In the genomic region with DNA sequence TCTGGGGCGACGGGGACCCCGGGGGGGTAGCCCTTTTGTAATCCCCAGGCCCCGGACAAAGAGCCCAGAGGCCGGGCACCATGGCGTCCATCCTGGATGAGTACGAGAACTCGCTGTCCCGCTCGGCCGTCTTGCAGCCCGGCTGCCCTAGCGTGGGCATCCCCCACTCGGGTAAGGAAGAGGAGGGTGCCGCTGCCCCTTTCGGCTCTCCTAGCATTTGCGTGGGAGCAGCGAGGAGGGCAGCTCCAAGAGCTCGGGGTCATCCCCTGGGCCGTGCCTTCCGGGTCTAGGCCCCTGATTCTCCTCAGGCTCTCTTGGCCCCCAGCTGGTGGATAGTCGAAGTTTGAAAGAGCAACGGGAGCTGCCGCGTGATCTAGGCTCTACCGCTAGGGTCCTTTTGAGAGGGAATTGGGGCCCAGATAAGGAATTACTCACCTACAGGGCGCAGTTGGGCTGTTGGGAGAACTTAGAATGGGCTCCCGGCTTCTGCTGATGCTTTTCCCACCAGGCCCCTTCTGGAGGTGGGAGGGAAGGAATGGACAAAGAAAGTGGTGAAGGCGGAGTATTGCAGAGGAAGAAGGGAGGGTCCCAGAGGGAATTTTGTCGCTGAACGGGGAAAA, we compare ENCODE assay signal across 8 cellular contexts. TPM values are rescaled to one million over a fixed set of nuclear protein-coding genes. Genes with fewer than 3 reads are reported as not detected.
DNase-seq lines count a peak whose midpoint lies in the region; ATAC-seq and TF ChIP-seq lines count a peak whose summit lies in the region.

No MANE protein-coding gene starts in this region.

- H3K4me1 ChIP-seq in HCT116 (ENCODE audit: control insufficient read depth in 1 of 2, insufficient read depth in 2 of 2, low read length in 2 of 2) (peaks cover 7 to 26% of the 10 kb centered on the region in 2 experiments; a peak in 3 of 4 replicates), mesenchymal stem cell (ENCODE audit: control insufficient read depth, insufficient read depth, low read depth, low read length) (peaks cover 12% of the 10 kb centered on the region)
- H3K4me1 ChIP-seq in effector memory CD4-positive, alpha-beta T cell (ENCODE audit: control insufficient read depth, insufficient read depth, low read length, poor library complexity, severe bottlenecking), result peaks cover 19% of the 10 kb centered on the region

- H3K14ac ChIP-seq in mesenchymal stem cell (ENCODE audit: low read length in 2 of 2), result peak overlapping the region in 1 of 2 experiments; percentile 94

- H2AFZ ChIP-seq in HCT116 (ENCODE audit: low read depth, low read length, poor library complexity, severe bottlenecking) (no peak overlapping the region), mesenchymal stem cell (ENCODE audit: low read depth, low read length) (peak overlapping the region; percentile 72)

- H3K9me2 ChIP-seq in HCT116 (ENCODE audit: insufficient read depth), result no peaks in the 10 kb centered on the region

- peak; percentile 60 for DNase-seq in HCT116 (ENCODE audit: low read depth, low spot score)
- DNase-seq in NCI-H460 (ENCODE audit: extremely low read depth, low read depth), result peak; percentile 36
- peak; percentile 46 to 56 for DNase-seq in activated CD4-positive, alpha-beta T cell treated with anti-CD3 and anti-CD28 coated beads, Interleukin-2, amount 50 U/mL, for 4 hours
- peak; percentile 29 to 54 (median 34) for DNase-seq in effector memory CD4-positive, alpha-beta T cell
- peak; percentile 92 for DNase-seq in mesenchymal stem cell
- DNase-seq in stromal cell of bone marrow (ENCODE audit: low read depth), result peak; percentile 65

- peak; percentile 68 for ATAC-seq in HCT116
- no peak for ATAC-seq in GM18873 (IDR thresholded peaks at IDR 0.05; ENCODE audit: low FRiP score, unreplicated experiment)

- H3K4me3 ChIP-seq in GM08714 (ENCODE audit: low read length) (peak overlapping the region; percentile 82), HCT116 (replicated peaks in 1 of 2; ENCODE audit: low read depth in 1 of 2, low read length in 2 of 2) (peak overlapping the region; percentile 94), mesenchymal stem cell (ENCODE audit: insufficient read depth in 1 of 2, low read depth in 1 of 2, low read length in 2 of 2) (peak overlapping the region; percentile 92)
- peak overlapping the region; percentile 97 for H3K4me3 ChIP-seq in effector memory CD4-positive, alpha-beta T cell (ENCODE audit: insufficient read depth, low read depth, low read length, poor library complexity, severe bottlenecking)

- peak overlapping the region; percentile 95 for H4K8ac ChIP-seq in mesenchymal stem cell (ENCODE audit: low read length)

- no peak overlapping the region for H3K23ac ChIP-seq in mesenchymal stem cell (ENCODE audit: low read length in 2 of 2)

- peak; percentile 20 to 69 (median 61); a peak in 4 of 6 replicates for TF ChIP-seq CTCF in HCT116 (IDR thresholded peaks at IDR 0.05 in 2 of 3, conservative IDR thresholded peaks at IDR 0.05 in 1 of 3; ENCODE audit: borderline replicate concordance in 1 of 3, insufficient read depth in 1 of 3, low read depth in 2 of 3, low read length in 2 of 3)

- TF ChIP-seq RAD21 in HCT116 (IDR thresholded peaks at IDR 0.05; ENCODE audit: low read depth), result peak; percentile 11; the same call in 1 of the 2 replicates

- no peak overlapping the region for H2BK120ac ChIP-seq in mesenchymal stem cell (ENCODE audit: low read depth, low read length)

- peak overlapping the region; percentile 85 for H4K91ac ChIP-seq in mesenchymal stem cell (ENCODE audit: low read length)

- peak overlapping the region; percentile 36 to 91 for H3K4ac ChIP-seq in mesenchymal stem cell (ENCODE audit: low read depth in 1 of 2, low read length in 2 of 2)

- peak overlapping the region; percentile 4 to 94 for H3K18ac ChIP-seq in mesenchymal stem cell (ENCODE audit: low read depth in 1 of 2, low read length in 2 of 2)

- peak overlapping the region; percentile 97 for H3K4me2 ChIP-seq in HCT116 (ENCODE audit: low read length)
- peak overlapping the region; percentile 64 for H3K4me2 ChIP-seq in mesenchymal stem cell (ENCODE audit: low read length, poor library complexity, severe bottlenecking)

- CTCF ChIA-PET in HCT116 (lab: Charles Lee), result interaction anchor here (0.7 to 5.4 kb wide), 36 partner anchors 9 to 1209 kb away, joined by 3 to 166 read pairs (median 5); partner anchors contain the start of genes DLL4, GCHFR, RHOV and SPINT1

- H3K27me3 ChIP-seq in HCT116 (ENCODE audit: insufficient read depth, low read length), result no peaks in the 10 kb centered on the region
- no peaks in the 10 kb centered on the region for H3K27me3 ChIP-seq in effector memory CD4-positive, alpha-beta T cell (replicated peaks; ENCODE audit: control insufficient read depth, insufficient read depth, low read length, poor library complexity, severe bottlenecking)
- peaks cover 0 to 6% of the 10 kb centered on the region in 2 experiments for H3K27me3 ChIP-seq in mesenchymal stem cell (ENCODE audit: control insufficient read depth in 1 of 2, insufficient read depth in 1 of 2, low read length in 2 of 2)

- H3K79me1 ChIP-seq in mesenchymal stem cell (replicated peaks; ENCODE audit: low read length, poor library complexity, severe bottlenecking), result peaks cover 16% of the 10 kb centered on the region

- intact Hi-C loops in HCT116 (cut with micrococcal nuclease), result loop anchor here (1.0 to 5.0 kb wide), 4 partner anchors 37 to 302 kb away; partner anchors contain the start of gene KNL1

- H4K20me1 ChIP-seq in HCT116 (ENCODE audit: insufficient read depth), result no peaks in the 10 kb centered on the region

- TSS peak; percentile 82 for BruUV-seq in HCT116 (replicated peaks; lab: Mats Ljungman, UMichigan)

- POLR2A ChIA-PET in HCT116 (lab: Charles Lee), result interaction anchor here (0.8 to 2.4 kb wide), 11 partner anchors 8 to 305 kb away, joined by 3 to 34 read pairs (median 3); partner anchors contain the start of genes CHAC1, DLL4 and RHOV

- no peaks in the 10 kb centered on the region for H3K9me3 ChIP-seq in HCT116 (ENCODE audit: control insufficient read depth in 1 of 2, insufficient read depth in 1 of 2, low read depth in 1 of 2, low read length in 2 of 2)
- no peaks in the 10 kb centered on the region for H3K9me3 ChIP-seq in effector memory CD4-positive, alpha-beta T cell (ENCODE audit: control insufficient read depth, low read length)
- H3K9me3 ChIP-seq in mesenchymal stem cell (ENCODE audit: control insufficient read depth, low read length), result no peaks in the 10 kb centered on the region

- TF ChIP-seq POLR2A in HCT116 (IDR thresholded peaks at IDR 0.05; ENCODE audit: borderline replicate concordance, extremely low read depth, insufficient read depth, insufficient read length), result no peak

- peaks cover 21% of the 10 kb centered on the region for H3K79me2 ChIP-seq in HCT116 (ENCODE audit: insufficient read depth, low read length)

- peak overlapping the region; percentile 60 for H2BK5ac ChIP-seq in mesenchymal stem cell (ENCODE audit: low read depth, low read length, poor library complexity, severe bottlenecking)

- H2AK5ac ChIP-seq in mesenchymal stem cell (ENCODE audit: low read length, severe bottlenecking), result peak overlapping the region; percentile 3

- peak overlapping the region; percentile 76 for H3K9ac ChIP-seq in HCT116 (ENCODE audit: low read length)
- H3K9ac ChIP-seq in mesenchymal stem cell (ENCODE audit: low read length), result peak overlapping the region; percentile 99

- RAD21 ChIA-PET in HCT116 (lab: Charles Lee; ENCODE audit: low non-redundant PET in 1 of 2, low total read pairs in 2 of 2, uncharacterized antibody in 2 of 2, unreplicated experiment in 2 of 2), result interaction anchor here (0.5 to 2.4 kb wide), 7 partner anchors 11 to 305 kb away, joined by 3 to 21 read pairs (median 6); no protein-coding TSS in a partner anchor

- 2% methylated on average over 31 of the region's 31 CpGs for WGBS in mesenchymal stem cell

- H2BK12ac ChIP-seq in mesenchymal stem cell (ENCODE audit: low read length in 2 of 2), result peak overlapping the region in 1 of 2 experiments; percentile 15

- H3K27ac ChIP-seq in HCT116 (ENCODE audit: low read depth, low read length) (peak overlapping the region; percentile 73), mesenchymal stem cell (ENCODE audit: low read length, poor library complexity, severe bottlenecking) (peak overlapping the region; percentile 89)
- peak overlapping the region; percentile 73 for H3K27ac ChIP-seq in effector memory CD4-positive, alpha-beta T cell (ENCODE audit: insufficient read depth, low read length, poor library complexity, severe bottlenecking)

- H3K36me3 ChIP-seq in HCT116 (ENCODE audit: control insufficient read depth in 1 of 2, insufficient read depth in 2 of 2, low read length in 2 of 2) (peaks cover 0 to 11% of the 10 kb centered on the region in 2 experiments; a peak in 2 of 4 replicates), mesenchymal stem cell (ENCODE audit: control insufficient read depth in 1 of 2, insufficient read depth in 2 of 2, low read depth in 1 of 2, low read length in 2 of 2) (peaks cover 23 to 38% of the 10 kb centered on the region in 2 experiments)
- H3K36me3 ChIP-seq in effector memory CD4-positive, alpha-beta T cell (ENCODE audit: control insufficient read depth, insufficient read depth, low read length), result peaks cover 36% of the 10 kb centered on the region

- H2BK15ac ChIP-seq in mesenchymal stem cell (ENCODE audit: low read depth, poor library complexity, severe bottlenecking), result peak overlapping the region; percentile 31

RNA-seq across cellular contexts. Expression of gene VPS18, which starts 0.5 kb away (rescaled TPM):
- total RNA-seq in HCT116 (2021; ENCODE audit: unreplicated experiment), result 16.9 TPM
- polyA plus RNA-seq in HCT116 (2012), result 9.3 and 10.0 TPM in 2 replicates
- 10.5 and 11.4 TPM in 2 replicates for total RNA-seq in NCI-H460 (2014; rRNA removed; shearing (Covaris generic))
- 8.9 and 9.9 TPM in 2 replicates for polyA plus RNA-seq in NCI-H460 (2014; cell fraction: nucleus; rRNA removed)
- polyA plus RNA-seq in mesenchymal stem cell (2013, experiment 1 of 2), result 30.6 TPM
- 29.8 TPM for polyA plus RNA-seq in mesenchymal stem cell (2013, experiment 2 of 2)

RNA-seq across cellular contexts. Expression of gene RHOV, which starts 20.8 kb away (rescaled TPM):
- total RNA-seq in HCT116 (2021; ENCODE audit: unreplicated experiment), result 6.0 TPM
- 4.2 and 4.5 TPM in 2 replicates for polyA plus RNA-seq in HCT116 (2012)
- total RNA-seq in NCI-H460 (2014; rRNA removed; shearing (Covaris generic)), result 0.14 and 0.57 TPM in 2 replicates
- 0.88 TPM in 1 of 2 replicates, not detected in the other for polyA plus RNA-seq in NCI-H460 (2014; cell fraction: nucleus; rRNA removed)
- polyA plus RNA-seq in mesenchymal stem cell (2013, experiment 1 of 2), result 0.06 TPM
- 0.04 TPM for polyA plus RNA-seq in mesenchymal stem cell (2013, experiment 2 of 2)

RNA-seq across cellular contexts. Expression of gene DLL4, which starts 34.3 kb away (rescaled TPM):
- total RNA-seq in HCT116 (2021; ENCODE audit: unreplicated experiment), result 1.5 TPM
- polyA plus RNA-seq in HCT116 (2012), result 1.0 and 1.2 TPM in 2 replicates
- total RNA-seq in NCI-H460 (2014; rRNA removed; shearing (Covaris generic)), result 0.05 TPM in 1 of 2 replicates, not detected in the other
- polyA plus RNA-seq in NCI-H460 (2014; cell fraction: nucleus; rRNA removed), result 0.13 TPM in 1 of 2 replicates, not detected in the other
- 25.3 TPM for polyA plus RNA-seq in mesenchymal stem cell (2013, experiment 1 of 2)
- 25.3 TPM for polyA plus RNA-seq in mesenchymal stem cell (2013, experiment 2 of 2)

RNA-seq across cellular contexts. Expression of gene SPINT1, which starts 51.0 kb away (rescaled TPM):
- total RNA-seq in HCT116 (2021; ENCODE audit: unreplicated experiment), result 123 TPM
- 142 and 165 TPM in 2 replicates for polyA plus RNA-seq in HCT116 (2012)
- total RNA-seq in NCI-H460 (2014; rRNA removed; shearing (Covaris generic)), result 1.7 and 2.4 TPM in 2 replicates
- polyA plus RNA-seq in NCI-H460 (2014; cell fraction: nucleus; rRNA removed), result 0.62 and 6.0 TPM in 2 replicates
- polyA plus RNA-seq in mesenchymal stem cell (2013, experiment 1 of 2), result 2.3 TPM
- 1.7 TPM for polyA plus RNA-seq in mesenchymal stem cell (2013, experiment 2 of 2)

RNA-seq across cellular contexts. Expression of gene CHAC1, which starts 58.5 kb away (rescaled TPM):
- total RNA-seq in HCT116 (2021; ENCODE audit: unreplicated experiment), result 58.9 TPM
- polyA plus RNA-seq in HCT116 (2012), result 70.2 and 93.5 TPM in 2 replicates
- total RNA-seq in NCI-H460 (2014; rRNA removed; shearing (Covaris generic)), result 61.1 and 66.9 TPM in 2 replicates
- 41.9 and 51.7 TPM in 2 replicates for polyA plus RNA-seq in NCI-H460 (2014; cell fraction: nucleus; rRNA removed)
- 88.1 TPM for polyA plus RNA-seq in mesenchymal stem cell (2013, experiment 1 of 2)
- 81.3 TPM for polyA plus RNA-seq in mesenchymal stem cell (2013, experiment 2 of 2)

Comparison
In these comparisons a context has a peak if more than half of its experiments do, and no peak if none do; other contexts are left out.
1. DNase-seq: peak in every context shown above with its lines; median percentile 92 in mesenchymal stem cell; 65 in stromal cell of bone marrow; 60 in HCT116; 51 in activated CD4-positive, alpha-beta T cell treated with anti-CD3 and anti-CD28 coated beads, Interleukin-2, amount 50 U/mL, for 4 hours; 36 in NCI-H460; 34 in effector memory CD4-positive, alpha-beta T cell.